Comparison of ENCODE assay signal across 16 cellular contexts in the genomic region with DNA sequence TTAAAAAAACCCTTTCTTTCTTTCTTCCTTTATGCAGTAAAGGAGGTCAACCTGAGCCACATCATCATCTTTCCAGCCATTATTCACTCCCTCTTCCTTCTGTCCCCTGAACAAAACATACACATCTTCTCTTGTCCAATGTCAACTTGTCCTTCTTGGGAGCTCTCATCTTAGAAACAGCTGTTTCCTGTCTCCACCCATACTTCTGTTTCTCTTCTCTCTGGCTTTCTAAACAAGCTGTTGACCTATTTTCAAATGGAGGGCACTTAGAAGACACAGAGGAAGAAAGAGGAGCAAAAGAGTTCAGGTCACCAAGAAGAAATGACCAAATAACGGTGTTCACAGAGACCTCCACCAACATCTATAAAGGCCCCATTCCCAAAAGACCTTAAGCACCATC.
DNase-seq lines count a peak whose midpoint lies in the region; ATAC-seq and TF ChIP-seq lines count a peak whose summit lies in the region.
"Had no signal": no experiment of that assay in that cellular context is flagged by ENCODE, and none has a peak within 500 bp of the region (broad histone marks: within the 10 kb centered on the region; RNA-seq: fewer than 3 reads in every experiment).

No MANE protein-coding gene starts in this region.

- no peak overlapping the region for H3K4ac ChIP-seq in H9 (ENCODE audit: low read depth, low read length)

- POLR2A ChIA-PET in activated CD4-positive, alpha-beta memory T cell treated with anti-CD3 and anti-CD28 coated beads, Interleukin-2, amount 10 ng/mL, durations not matched to agents 7 days and 5 days (lab: Charles Lee) = interaction anchor here (1.2 to 1.8 kb wide), 2 partner anchors 12 to 75 kb away, joined by 3 to 8 read pairs; no protein-coding TSS in a partner anchor
- POLR2A ChIA-PET in activated CD4-positive, alpha-beta memory T cell treated with anti-CD3 and anti-CD28 coated beads for 36 hours (lab: Charles Lee) = no interaction called here

- H3K23ac ChIP-seq in H9 (ENCODE audit: insufficient read length, low read depth, low read length) = no peak overlapping the region

- H3K4me3 Mint-ChIP-seq in activated CD4-positive, alpha-beta memory T cell treated with anti-CD3 and anti-CD28 coated beads, Interleukin-2, amount 10 ng/mL, durations not matched to agents 7 days and 5 days = no peak overlapping the region
- no peak overlapping the region for H3K4me3 Mint-ChIP-seq in activated CD4-positive, alpha-beta memory T cell treated with anti-CD3 and anti-CD28 coated beads for 36 hours
- H3K4me3 Mint-ChIP-seq in activated T-helper 17 cell treated with anti-CD3 and anti-CD28 coated beads, Interleukin-2, amount 50 U/mL, for 72 hours = peak overlapping the region; percentile 6
- no peak overlapping the region for H3K4me3 Mint-ChIP-seq in stimulated activated effector memory CD8-positive, alpha-beta T cell treated with anti-CD3 and anti-CD28 coated beads, Interleukin-12 subunit alpha, Interleukin-12 subunit beta, amount 100 ng/mL, for 72 hours
- no peak overlapping the region for H3K4me3 Mint-ChIP-seq in H9
- H3K4me3 Mint-ChIP-seq: CD14-positive monocyte, HFFc6 had no signal

- no peak overlapping the region for H3K9ac ChIP-seq in H9 (ENCODE audit: extremely low read depth, insufficient read length, low read length)

- no peak overlapping the region for H2BK15ac ChIP-seq in H9 (ENCODE audit: low read depth, low read length)

- no peak overlapping the region for H4K91ac ChIP-seq in H9 (ENCODE audit: insufficient read length, low read depth, low read length)

- no peak for TF ChIP-seq POLR2A in adrenal gland (IDR thresholded peaks at IDR 0.05)

- H2BK12ac ChIP-seq in H9 (ENCODE audit: insufficient read length, low read depth, low read length) = no peak overlapping the region

- CTCF ChIA-PET in activated CD4-positive, alpha-beta memory T cell treated with anti-CD3 and anti-CD28 coated beads, Interleukin-2, amount 10 ng/mL, durations not matched to agents 7 days and 5 days (lab: Charles Lee) = interaction anchor here (1.1 to 1.4 kb wide), 3 partner anchors 16 to 292 kb away, joined by 3 to 6 read pairs (median 3); no protein-coding TSS in a partner anchor
- CTCF ChIA-PET in activated CD4-positive, alpha-beta memory T cell treated with anti-CD3 and anti-CD28 coated beads for 36 hours (lab: Charles Lee) = no interaction called here

- no peak overlapping the region for H2AFZ ChIP-seq in H9 (ENCODE audit: low read length)

- no peak overlapping the region for H2BK120ac ChIP-seq in H9 (ENCODE audit: low read depth, low read length, poor library complexity, severe bottlenecking)

- H3K4me1 Mint-ChIP-seq in activated CD4-positive, alpha-beta memory T cell treated with anti-CD3 and anti-CD28 coated beads, Interleukin-2, amount 10 ng/mL, durations not matched to agents 7 days and 5 days = peaks cover 52% of the 10 kb centered on the region
- peaks cover 19% of the 10 kb centered on the region for H3K4me1 Mint-ChIP-seq in activated CD4-positive, alpha-beta memory T cell treated with anti-CD3 and anti-CD28 coated beads for 36 hours (ENCODE audit: low read depth)
- H3K4me1 Mint-ChIP-seq in activated T-helper 17 cell treated with anti-CD3 and anti-CD28 coated beads, Interleukin-2, amount 50 U/mL, for 72 hours = peaks cover 23% of the 10 kb centered on the region
- H3K4me1 Mint-ChIP-seq in stimulated activated effector memory CD8-positive, alpha-beta T cell treated with anti-CD3 and anti-CD28 coated beads, Interleukin-12 subunit alpha, Interleukin-12 subunit beta, amount 100 ng/mL, for 72 hours = peaks cover 50% of the 10 kb centered on the region
- peaks cover 17 to 27% of the 10 kb centered on the region in 2 experiments for H3K4me1 Mint-ChIP-seq in H9

- H3K14ac ChIP-seq in H9 (ENCODE audit: insufficient read depth, low read length) = no peak overlapping the region

- H3K56ac ChIP-seq in H9 (ENCODE audit: insufficient read length, low read depth, low read length) = no peak overlapping the region

- no peaks in the 10 kb centered on the region for H4K20me1 ChIP-seq in H9 (ENCODE audit: control insufficient read depth, insufficient read depth, insufficient read length)

- TF ChIP-seq CTCF in adrenal gland (IDR thresholded peaks at IDR 0.05) = no peak
- TF ChIP-seq CTCF in foreskin keratinocyte (conservative IDR thresholded peaks at IDR 0.05) = no peak
- TF ChIP-seq CTCF in H9 (conservative IDR thresholded peaks at IDR 0.05) = no peak

- peaks cover 10% of the 10 kb centered on the region for H3K27me3 Mint-ChIP-seq in activated CD4-positive, alpha-beta memory T cell treated with anti-CD3 and anti-CD28 coated beads, Interleukin-2, amount 10 ng/mL, durations not matched to agents 7 days and 5 days
- H3K27me3 Mint-ChIP-seq in activated CD4-positive, alpha-beta memory T cell treated with anti-CD3 and anti-CD28 coated beads for 36 hours = peaks cover 2% of the 10 kb centered on the region
- H3K27me3 Mint-ChIP-seq in activated T-helper 17 cell treated with anti-CD3 and anti-CD28 coated beads, Interleukin-2, amount 50 U/mL, for 72 hours = peaks cover 3% of the 10 kb centered on the region
- no peaks in the 10 kb centered on the region for H3K27me3 Mint-ChIP-seq in H9 (ENCODE audit: low read depth)

- H3K18ac ChIP-seq in H9 (ENCODE audit: insufficient read length, low read depth, low read length) = no peak overlapping the region

- H3K27me3 ChIP-seq in adrenal gland (no peaks in the 10 kb centered on the region), foreskin keratinocyte (no peaks in the 10 kb centered on the region), H9 (ENCODE audit: insufficient read depth, low read length) (no peaks in the 10 kb centered on the region)

- no peaks in the 10 kb centered on the region for H3K79me1 ChIP-seq in H9 (ENCODE audit: insufficient read depth, low read depth, low read length, poor library complexity, severe bottlenecking)

- in situ Hi-C loops in KBM-7 (cut with MboI; ENCODE audit: low pct_unique_long_range_greater_than_20kb, low sequenced_read_pairs) = no loop called here

- peaks cover 5% of the 10 kb centered on the region for H3K36me3 Mint-ChIP-seq in activated CD4-positive, alpha-beta memory T cell treated with anti-CD3 and anti-CD28 coated beads, Interleukin-2, amount 10 ng/mL, durations not matched to agents 7 days and 5 days (ENCODE audit: low read depth)
- H3K36me3 Mint-ChIP-seq in activated CD4-positive, alpha-beta memory T cell treated with anti-CD3 and anti-CD28 coated beads for 36 hours = no peaks in the 10 kb centered on the region
- no peaks in the 10 kb centered on the region for H3K36me3 Mint-ChIP-seq in activated T-helper 17 cell treated with anti-CD3 and anti-CD28 coated beads, Interleukin-2, amount 50 U/mL, for 72 hours (ENCODE audit: low read depth)
- H3K36me3 Mint-ChIP-seq in stimulated activated effector memory CD8-positive, alpha-beta T cell treated with anti-CD3 and anti-CD28 coated beads, Interleukin-12 subunit alpha, Interleukin-12 subunit beta, amount 100 ng/mL, for 72 hours = no peaks in the 10 kb centered on the region
- H3K36me3 Mint-ChIP-seq in H9 (ENCODE audit: insufficient read depth in 1 of 3, low read depth in 3 of 3) = no peaks in the 10 kb centered on the region
- H3K36me3 Mint-ChIP-seq: CD14-positive monocyte had no signal

- no peak overlapping the region for H2BK20ac ChIP-seq in H9 (ENCODE audit: low read depth, low read length, poor library complexity, severe bottlenecking)

- no peak overlapping the region for H3K4me2 ChIP-seq in H9 (ENCODE audit: insufficient read depth, insufficient read length, low read length)

- intact Hi-C loops in activated CD4-positive, alpha-beta memory T cell treated with anti-CD3 and anti-CD28 coated beads for 36 hours (cut with micrococcal nuclease) = no loop called here
- intact Hi-C loops in adrenal gland (cut with DNase I) = no loop called here

- H3T11ph ChIP-seq in H9 (ENCODE audit: low read length) = no peak overlapping the region

- no peaks in the 10 kb centered on the region for H3K9me3 ChIP-seq in adrenal gland (replicated peaks in 1 of 3)
- H3K9me3 ChIP-seq in H9 (ENCODE audit: control insufficient read depth, low read depth, low read length) = no peaks in the 10 kb centered on the region

- WGBS in adrenal gland, 4 donors = 46 to 82% (median 71%) methylated on average over 1 of the region's 1 CpG
- no CpG with 5 or more reads among the region's 1 CpG for WGBS in H9 (ENCODE audit: extremely low coverage, insufficient read length, low lambda C conversion rate)

- no peak overlapping the region for H3K27ac ChIP-seq in adrenal gland
- no peak overlapping the region for H3K27ac ChIP-seq in foreskin keratinocyte
- H3K27ac ChIP-seq in H9 (ENCODE audit: insufficient read length, low read depth, low read length) = no peak overlapping the region

- H2BK5ac ChIP-seq in H9 (ENCODE audit: insufficient read length, low read length) = no peak overlapping the region

- no peak overlapping the region for H4K8ac ChIP-seq in H9 (replicated peaks; ENCODE audit: insufficient read length, low read depth, low read length)

- no peaks in the 10 kb centered on the region for H3K9me3 Mint-ChIP-seq in activated CD4-positive, alpha-beta memory T cell treated with anti-CD3 and anti-CD28 coated beads, Interleukin-2, amount 10 ng/mL, durations not matched to agents 7 days and 5 days
- no peaks in the 10 kb centered on the region for H3K9me3 Mint-ChIP-seq in activated CD4-positive, alpha-beta memory T cell treated with anti-CD3 and anti-CD28 coated beads for 36 hours
- H3K9me3 Mint-ChIP-seq in activated T-helper 17 cell treated with anti-CD3 and anti-CD28 coated beads, Interleukin-2, amount 50 U/mL, for 72 hours = peaks cover 8% of the 10 kb centered on the region
- peaks cover 2% of the 10 kb centered on the region for H3K9me3 Mint-ChIP-seq in stimulated activated effector memory CD8-positive, alpha-beta T cell treated with anti-CD3 and anti-CD28 coated beads, Interleukin-12 subunit alpha, Interleukin-12 subunit beta, amount 100 ng/mL, for 72 hours
- H3K9me3 Mint-ChIP-seq in H9 = no peaks in the 10 kb centered on the region

- H4K5ac ChIP-seq in H9 (ENCODE audit: insufficient read length, low read depth, low read length) = no peak overlapping the region

- no peak overlapping the region for H2AK5ac ChIP-seq in H9 (ENCODE audit: insufficient read length, low read length)

- no peak for DNase-seq in activated CD4-positive, alpha-beta memory T cell treated with anti-CD3 and anti-CD28 coated beads, Interleukin-2, amount 10 ng/mL, durations not matched to agents 7 days and 5 days
- DNase-seq in activated CD4-positive, alpha-beta memory T cell treated with anti-CD3 and anti-CD28 coated beads for 36 hours = no peak
- DNase-seq in KBM-7 (peak; percentile 3), adrenal gland (no peak), foreskin keratinocyte (no peak), H9 (no peak)
- DNase-seq in stimulated activated effector memory CD8-positive, alpha-beta T cell treated with anti-CD3 and anti-CD28 coated beads, Interleukin-12 subunit alpha, Interleukin-12 subunit beta, amount 100 ng/mL, for 72 hours (ENCODE audit: low spot score in 2 of 2) = no peak
- DNase-seq: HFFc6; MV-4-11; NCI-H1417 treated with DMSO at 0.1 percent for 48 hours; NCI-H2029; NCI-H226; NCI-H526; NK-92 treated with Interleukin-12 subunit alpha and Interleukin-12 subunit beta, amount 100 ng/mL, for 24 hours had no signal

- ATAC-seq in activated T-helper 17 cell treated with anti-CD3 and anti-CD28 coated beads, Interleukin-2, amount 50 U/mL, for 72 hours (replicated peaks) = no peak
- ATAC-seq in stimulated activated effector memory CD8-positive, alpha-beta T cell treated with anti-CD3 and anti-CD28 coated beads, Interleukin-12 subunit alpha, Interleukin-12 subunit beta, amount 100 ng/mL, for 72 hours = no peak
- ATAC-seq in foreskin keratinocyte = no peak

- H3K4me3 ChIP-seq in adrenal gland = no peak overlapping the region

- no peaks in the 10 kb centered on the region for H3K79me2 ChIP-seq in H9 (ENCODE audit: insufficient read depth, low read length)

- H3K4me1 ChIP-seq in adrenal gland (replicated peaks in 1 of 2) = no peaks in the 10 kb centered on the region
- H3K4me1 ChIP-seq in foreskin keratinocyte = no peaks in the 10 kb centered on the region
- peaks cover 3% of the 10 kb centered on the region; the same call in 1 of the 2 replicates for H3K4me1 ChIP-seq in H9 (ENCODE audit: insufficient read depth, low read length)

- no peaks in the 10 kb centered on the region for H3K23me2 ChIP-seq in H9 (ENCODE audit: insufficient read length, low read depth, low read length, poor library complexity, severe bottlenecking)

- peak overlapping the region; percentile 62 for H3K27ac Mint-ChIP-seq in activated CD4-positive, alpha-beta memory T cell treated with anti-CD3 and anti-CD28 coated beads, Interleukin-2, amount 10 ng/mL, durations not matched to agents 7 days and 5 days
- no peak overlapping the region for H3K27ac Mint-ChIP-seq in activated CD4-positive, alpha-beta memory T cell treated with anti-CD3 and anti-CD28 coated beads for 36 hours
- H3K27ac Mint-ChIP-seq in activated T-helper 17 cell treated with anti-CD3 and anti-CD28 coated beads, Interleukin-2, amount 50 U/mL, for 72 hours = no peak overlapping the region
- peak overlapping the region; percentile 41 for H3K27ac Mint-ChIP-seq in stimulated activated effector memory CD8-positive, alpha-beta T cell treated with anti-CD3 and anti-CD28 coated beads, Interleukin-12 subunit alpha, Interleukin-12 subunit beta, amount 100 ng/mL, for 72 hours
- no peak overlapping the region for H3K27ac Mint-ChIP-seq in H9
- H3K27ac Mint-ChIP-seq: CD14-positive monocyte, HFFc6 had no signal

- H3K36me3 ChIP-seq in adrenal gland (replicated peaks in 1 of 2) = no peaks in the 10 kb centered on the region

Comparison
In these comparisons a context has a peak if more than half of its experiments do, and no peak if none do; other contexts are left out.
1. H3K27ac Mint-ChIP-seq: peak in activated CD4-positive, alpha-beta memory T cell treated with anti-CD3 and anti-CD28 coated beads, Interleukin-2, amount 10 ng/mL, durations not matched to agents 7 days and 5 days (single experiment) and stimulated activated effector memory CD8-positive, alpha-beta T cell treated with anti-CD3 and anti-CD28 coated beads, Interleukin-12 subunit alpha, Interleukin-12 subunit beta, amount 100 ng/mL, for 72 hours (single experiment); none in activated CD4-positive, alpha-beta memory T cell treated with anti-CD3 and anti-CD28 coated beads for 36 hours (single experiment), activated T-helper 17 cell treated with anti-CD3 and anti-CD28 coated beads, Interleukin-2, amount 50 U/mL, for 72 hours (single experiment) and H9 (0 of 3).